10 cellular contexts compared by ENCODE assay signal in the genomic region with DNA sequence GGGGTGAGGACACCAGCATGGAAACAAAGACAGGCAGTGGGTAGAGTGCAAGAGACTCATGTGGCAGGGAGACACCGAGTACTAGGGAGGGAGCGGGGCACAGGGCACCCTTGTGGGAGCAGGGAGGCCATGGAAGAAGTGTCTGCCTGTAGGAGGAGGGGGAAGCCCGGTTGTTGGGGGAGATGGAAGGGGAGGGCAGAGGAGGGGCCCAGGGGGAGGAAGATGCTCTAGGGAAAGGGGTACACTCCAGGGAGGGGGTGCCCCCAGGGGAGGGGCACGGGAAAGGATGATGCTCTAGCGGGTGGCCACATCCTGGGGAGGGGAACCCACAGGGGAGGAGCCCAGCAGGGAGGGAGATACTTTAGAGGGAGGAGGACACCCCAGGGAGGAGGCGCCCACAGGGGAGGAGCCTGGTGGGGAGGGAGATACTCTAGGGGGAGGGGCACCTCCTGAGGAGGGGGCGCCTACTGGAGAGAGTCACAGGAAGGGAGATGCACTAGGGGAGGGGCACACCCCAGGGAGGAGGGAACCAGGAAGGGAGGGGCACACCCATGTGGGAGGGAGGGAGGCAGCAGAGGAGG. TPM values are rescaled to one million over a fixed set of nuclear protein-coding genes. Genes with fewer than 3 reads are reported as not detected.
A peak's percentile ranks its signal among the peaks of the same experiment; 100 is the strongest.
DNase-seq lines count a peak whose midpoint lies in the region; ATAC-seq, FAIRE-seq and TF ChIP-seq lines count a peak whose summit lies in the region.
"Had no signal": no experiment of that assay in that cellular context is flagged by ENCODE, and none has a peak within 500 bp of the region (broad histone marks: within the 10 kb centered on the region; RNA-seq: fewer than 3 reads in every experiment).

No MANE protein-coding gene starts in this region.

- no peaks in the 10 kb centered on the region for H4K20me1 ChIP-seq in GM12878 (ENCODE audit: control insufficient read depth, insufficient read depth)

- no peak overlapping the region for H4K8ac ChIP-seq in trophoblast cell (ENCODE audit: low read depth, low read length)

- RAD21 ChIA-PET in GM12878 (lab: Charles Lee; ENCODE audit: unreplicated experiment) = no interaction called here

- no peak overlapping the region for H3K18ac ChIP-seq in trophoblast cell (ENCODE audit: low read length)

- no peak for TF ChIP-seq CTCF in GM12878 (IDR thresholded peaks at IDR 0.05 in 2 of 3, conservative IDR thresholded peaks at IDR 0.05 in 1 of 3; ENCODE audit: control insufficient read depth in 2 of 3, extremely low read depth in 1 of 3, insufficient read depth in 1 of 3, low read depth in 3 of 3, low read length in 3 of 3)

- no peak for TF ChIP-seq EP300 in GM12878 (IDR thresholded peaks at IDR 0.05; ENCODE audit: borderline replicate concordance in 1 of 2, control insufficient read depth in 1 of 2, low read depth in 2 of 2, low read length in 2 of 2)

- H3K23ac ChIP-seq in trophoblast cell (ENCODE audit: low read length) = no peak overlapping the region

- H3K4ac ChIP-seq in trophoblast cell (ENCODE audit: low read depth, low read length) = no peak overlapping the region

- H3K9me3 ChIP-seq in CD4-positive, CD25-positive, alpha-beta regulatory T cell (ENCODE audit: control insufficient read depth in 2 of 2, low read length in 2 of 2) = peaks cover 0 to 5% of the 10 kb centered on the region in 2 experiments
- H3K9me3 ChIP-seq in GM12878 (replicated peaks; ENCODE audit: control insufficient read depth, insufficient read depth, low read length) (no peaks in the 10 kb centered on the region; the same call in 2 of the 3 replicates), trophoblast cell (ENCODE audit: insufficient read depth, low read depth, low read length) (peaks cover 1% of the 10 kb centered on the region)

- H4K91ac ChIP-seq in trophoblast cell (ENCODE audit: low read depth, low read length) = no peak overlapping the region

- 18% methylated on average over 2 of the region's 7 CpGs for WGBS in GM12878 (ENCODE audit: insufficient coverage, insufficient replicate concordance, low lambda C conversion rate, missing lambda C conversion rate)
- no CpG with 5 or more reads among the region's 7 CpGs for WGBS in trophoblast cell (ENCODE audit: extremely low coverage, insufficient coverage, insufficient read length)

- H3K27ac Mint-ChIP-seq in CD4-positive, CD25-positive, alpha-beta regulatory T cell = peak overlapping the region; percentile 66 to 97 (median 84)

- peak overlapping the region; percentile 62 to 87 (median 69) for H3K4me3 Mint-ChIP-seq in CD4-positive, CD25-positive, alpha-beta regulatory T cell

- in situ Hi-C loops in GM12878 (cut with MboI) = no loop called here

- ATAC-seq in CD4-positive, CD25-positive, alpha-beta regulatory T cell (ENCODE audit: low read depth in 2 of 2) = peak; percentile 97
- ATAC-seq in GM12878 (peak; percentile 39), HG03196 (IDR thresholded peaks at IDR 0.05; ENCODE audit: unreplicated experiment) (no peak)

- no peaks in the 10 kb centered on the region for H3K36me3 ChIP-seq in CD4-positive, CD25-positive, alpha-beta regulatory T cell (ENCODE audit: control insufficient read depth, insufficient read depth, low read length)
- H3K36me3 ChIP-seq in GM12878 (ENCODE audit: control insufficient read depth in 2 of 2, insufficient read depth in 2 of 2, low read length in 1 of 2) = no peaks in the 10 kb centered on the region
- peaks cover 0 to 2% of the 10 kb centered on the region in 2 experiments for H3K36me3 ChIP-seq in trophoblast cell (ENCODE audit: control insufficient read depth in 1 of 2, insufficient read depth in 2 of 2, low read length in 2 of 2)

- FAIRE-seq in GM12878 (lab: Jason Lieb, UNC) = no peak
- FAIRE-seq: bronchial epithelial cell had no signal

- H3K4me2 ChIP-seq in GM12878 (ENCODE audit: control insufficient read depth, insufficient read depth) (no peak overlapping the region), trophoblast cell (ENCODE audit: low read length) (no peak overlapping the region)

- no peak overlapping the region for H2AK5ac ChIP-seq in trophoblast cell (ENCODE audit: low read length)

- H3K4me3 ChIP-seq in CD4-positive, CD25-positive, alpha-beta regulatory T cell (ENCODE audit: low read depth, low read length) = peak overlapping the region; percentile 10
- no peak overlapping the region for H3K4me3 ChIP-seq in GM12878
- no peak overlapping the region for H3K4me3 ChIP-seq in trophoblast cell (ENCODE audit: low read depth, low read length)

- CTCF ChIA-PET in GM12878 (lab: Yijun Ruan, JAX) = no interaction called here

- POLR2A ChIA-PET in GM12878 (lab: Charles Lee) = no interaction called here

- no peak overlapping the region for H3K14ac ChIP-seq in trophoblast cell (ENCODE audit: low read length)

- no peak overlapping the region for H2BK12ac ChIP-seq in trophoblast cell (ENCODE audit: low read length)

- H4K12ac ChIP-seq in trophoblast cell (ENCODE audit: low read depth, low read length) = no peak overlapping the region

- TF ChIP-seq POLR2A in GM12878 (IDR thresholded peaks at IDR 0.05; ENCODE audit: low read depth, low read length) = no peak

- H2BK5ac ChIP-seq in trophoblast cell (ENCODE audit: low read depth, low read length, poor library complexity) = no peak overlapping the region

- intact Hi-C loops in GM12878 (cut with micrococcal nuclease; ENCODE audit: unreplicated experiment) = no loop called here

- no TSS peak for BruUV-seq in GM12878 (replicated peaks; lab: Mats Ljungman, UMichigan)

- peaks cover 3% of the 10 kb centered on the region for H3K27me3 Mint-ChIP-seq in CD4-positive, CD25-positive, alpha-beta regulatory T cell

- H3K27me3 ChIP-seq in CD4-positive, CD25-positive, alpha-beta regulatory T cell (ENCODE audit: control insufficient read depth, insufficient read depth, low read length) = no peaks in the 10 kb centered on the region
- H3K27me3 ChIP-seq in GM12878 (replicated peaks in 1 of 2; ENCODE audit: control insufficient read depth in 2 of 2, insufficient read depth in 2 of 2, low read length in 1 of 2) (no peaks in the 10 kb centered on the region), trophoblast cell (ENCODE audit: insufficient read depth, low read length) (no peaks in the 10 kb centered on the region)

- peaks cover 0 to 31% (median 18%) of the 10 kb centered on the region in 4 donors for H3K4me1 Mint-ChIP-seq in CD4-positive, CD25-positive, alpha-beta regulatory T cell

- H2BK120ac ChIP-seq in trophoblast cell (ENCODE audit: insufficient read depth, low read length, poor library complexity) = no peak overlapping the region

- peak; percentile 75 to 94 (median 84) for DNase-seq in CD4-positive, CD25-positive, alpha-beta regulatory T cell
- DNase-seq in activated CD4-positive, alpha-beta T cell treated with anti-CD3 and anti-CD28 coated beads for 48 hours = peak; percentile 49
- DNase-seq in GM12878 (ENCODE audit: low read depth, low spot score) = no peak
- DNase-seq in stimulated activated CD4-positive, alpha-beta T cell treated with anti-CD3 and anti-CD28 coated beads, Interleukin-1b, Interleukin-23, amount 100 ng/mL, for 48 hours = peak; percentile 52
- DNase-seq in trophoblast cell = no peak
- no peak for DNase-seq in GM19240 (ENCODE audit: insufficient read length, low spot score)
- DNase-seq in germinal center (ENCODE audit: low spot score) = no peak
- DNase-seq: NCI-H1105 treated with DMSO at 0.1 percent for 48 hours had no signal

- no peak overlapping the region for H3K9ac ChIP-seq in GM12878 (ENCODE audit: control insufficient read depth, insufficient read depth, low read length)
- no peak overlapping the region for H3K9ac ChIP-seq in trophoblast cell (ENCODE audit: low read length)

- H3K27ac ChIP-seq in CD4-positive, CD25-positive, alpha-beta regulatory T cell (ENCODE audit: insufficient read depth, low read length, poor library complexity, severe bottlenecking) = peak overlapping the region; percentile 72
- no peak overlapping the region for H3K27ac ChIP-seq in GM12878 (ENCODE audit: control insufficient read depth, insufficient read depth)
- no peak overlapping the region for H3K27ac ChIP-seq in trophoblast cell (ENCODE audit: low read depth, low read length)

- no peaks in the 10 kb centered on the region for H3K79me1 ChIP-seq in trophoblast cell (ENCODE audit: low read length)

- no peaks in the 10 kb centered on the region for H3K79me2 ChIP-seq in GM12878 (ENCODE audit: control insufficient read depth, insufficient read depth, low read length)
- H3K79me2 ChIP-seq in trophoblast cell (ENCODE audit: control insufficient read depth, insufficient read depth, low read length, poor library complexity) = no peaks in the 10 kb centered on the region

- no peak for TF ChIP-seq RAD21 in GM12878 (IDR thresholded peaks at IDR 0.05; ENCODE audit: insufficient read depth, low read depth, low read length)

- no peak overlapping the region for H2AFZ ChIP-seq in GM12878 (ENCODE audit: control insufficient read depth, low read depth, low read length)
- H2AFZ ChIP-seq in trophoblast cell (ENCODE audit: insufficient read depth, low read length, poor library complexity) = no peak overlapping the region

- no peaks in the 10 kb centered on the region for H3K36me3 Mint-ChIP-seq in CD4-positive, CD25-positive, alpha-beta regulatory T cell

- SMC1A ChIA-PET in GM12878 (lab: Charles Lee; ENCODE audit: uncharacterized antibody, unreplicated experiment) = no interaction called here

- H3K4me1 ChIP-seq in CD4-positive, CD25-positive, alpha-beta regulatory T cell (ENCODE audit: control insufficient read depth, insufficient read depth, low read length, poor library complexity, severe bottlenecking) = peaks cover 23% of the 10 kb centered on the region
- H3K4me1 ChIP-seq in GM12878 (ENCODE audit: control insufficient read depth, insufficient read depth, low read length) = no peaks in the 10 kb centered on the region
- H3K4me1 ChIP-seq in trophoblast cell (ENCODE audit: control insufficient read depth in 1 of 2, insufficient read depth in 2 of 2, low read length in 2 of 2) = no peaks in the 10 kb centered on the region

- peaks cover 0 to 6% (median 2%) of the 10 kb centered on the region in 7 donors for H3K9me3 Mint-ChIP-seq in CD4-positive, CD25-positive, alpha-beta regulatory T cell

RNA-seq across cellular contexts. Expression of gene CPAMD8, which starts 24.9 kb away (rescaled TPM):
- 2.3 TPM for total RNA-seq in CD4-positive, CD25-positive, alpha-beta regulatory T cell
- polyA plus RNA-seq in CD4-positive, CD25-positive, alpha-beta regulatory T cell = under 1 TPM in 3 of 4 donors, not detected in 1; 0.03 to 0.65 (median 0.06) TPM
- total RNA-seq in GM12878 (2013; cell fraction: nucleolus; rRNA removed) = 0.79 and 1.2 TPM in 2 replicates
- total RNA-seq in GM12878 (2014; rRNA removed) (0.40 and 0.54 TPM in 2 replicates), GM12878 (2014; rRNA removed; fragmentation: Illumina TruSeq; extraction: Trizol) (0.14 TPM in 1 of 2 replicates, not detected in the other), GM12878 (2021) (0.13 and 0.97 TPM in 2 replicates)
- 0.29 TPM for polyA plus RNA-seq in GM12878 (2011; ENCODE audit: low read depth)
- polyA plus RNA-seq in GM12878 (2011; rRNA removed) (0.16 and 0.24 TPM in 2 replicates), GM12878 (2014; fragmentation: Illumina TruSeq; extraction: Trizol) (0.05 and 0.12 TPM in 2 replicates), GM12878 (2014; fragmentation: Nextera tagmentation; extraction: Ambion mirVana) (not detected), GM12878 (2014; rRNA removed) (0.83 and 1.1 TPM in 2 replicates), GM12878 (2016; fragmentation: Nextera tagmentation; extraction: Ambion mirVana) (under 1 TPM; 0.21 to 0.25 TPM)
- polyA plus RNA-seq in GM12878 (2011; cell fraction: cytosol; rRNA removed) = 0.25 and 0.40 TPM in 2 replicates
- polyA plus RNA-seq in GM12878 (2011; cell fraction: nucleus; rRNA removed) = 0.88 and 0.89 TPM in 2 replicates
- 0.45 and 0.90 TPM in 2 replicates for polyA plus RNA-seq in GM12878 (2012)
- 0.22 and 0.26 TPM in 2 replicates for polyA minus RNA-seq in GM12878 (2011; rRNA and poly(A)+ RNA removed)
- polyA minus RNA-seq in GM12878 (2011; cell fraction: cytosol; rRNA and poly(A)+ RNA removed) = not detected in 2 replicates
- polyA minus RNA-seq in GM12878 (2011; cell fraction: nucleus; rRNA and poly(A)+ RNA removed) = 0.57 and 0.73 TPM in 2 replicates
- 4.6 and 4.8 TPM in 2 replicates for polyA plus RNA-seq in trophoblast cell (2013)

Comparison
In these comparisons a context has a peak if more than half of its experiments do, and no peak if none do; other contexts are left out.
1. DNase-seq: peak in CD4-positive, CD25-positive, alpha-beta regulatory T cell (3 of 3), activated CD4-positive, alpha-beta T cell treated with anti-CD3 and anti-CD28 coated beads for 48 hours (single experiment) and stimulated activated CD4-positive, alpha-beta T cell treated with anti-CD3 and anti-CD28 coated beads, Interleukin-1b, Interleukin-23, amount 100 ng/mL, for 48 hours (single experiment); none in GM12878 (single experiment), trophoblast cell (0 of 2), GM19240 (single experiment) and germinal center (single experiment).